ENCODE assay signal across 8 cellular contexts in the genomic region with DNA sequence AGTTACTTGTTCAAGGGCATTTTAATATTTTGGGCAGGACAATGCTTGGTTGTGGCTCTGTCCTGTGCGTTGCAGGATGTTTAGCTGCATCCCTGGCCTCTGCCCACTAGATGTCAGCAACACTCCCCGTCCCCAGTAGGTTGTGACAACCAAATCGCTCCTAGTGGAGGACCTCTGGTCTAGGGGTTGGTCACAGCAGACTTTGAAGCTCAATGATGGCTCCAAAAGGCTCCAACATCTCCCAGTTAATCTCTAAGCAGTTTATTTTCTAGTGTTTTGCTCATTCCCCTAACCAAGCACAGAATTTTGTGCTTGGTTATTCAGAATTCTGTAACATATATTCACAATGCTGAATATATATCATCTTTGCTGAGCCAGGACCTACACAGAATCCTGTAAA.
DNase-seq lines count a peak whose midpoint lies in the region; ATAC-seq and TF ChIP-seq lines count a peak whose summit lies in the region.

No MANE protein-coding gene starts in this region.

- no peak overlapping the region for H3K27ac Mint-ChIP-seq in stimulated activated memory B cell treated with anti-CD40 and anti-IgM and Interleukin-4, amounts not matched to agents 10 μg/mL and 1 μg/mL and 100 μg/mL, for 72 hours

- no peaks in the 10 kb centered on the region for H3K9me3 Mint-ChIP-seq in stimulated activated memory B cell treated with anti-CD40 and anti-IgM and Interleukin-4, amounts not matched to agents 10 μg/mL and 1 μg/mL and 100 μg/mL, for 72 hours

- peak; percentile 90 for TF ChIP-seq CTCF in C4-2B (conservative IDR thresholded peaks at IDR 0.05)

- no peaks in the 10 kb centered on the region for H3K36me3 Mint-ChIP-seq in stimulated activated memory B cell treated with anti-CD40 and anti-IgM and Interleukin-4, amounts not matched to agents 10 μg/mL and 1 μg/mL and 100 μg/mL, for 72 hours

- no peak overlapping the region for H3K4me3 Mint-ChIP-seq in stimulated activated memory B cell treated with anti-CD40 and anti-IgM and Interleukin-4, amounts not matched to agents 10 μg/mL and 1 μg/mL and 100 μg/mL, for 72 hours

- no peak overlapping the region for H3K27ac ChIP-seq in C4-2B

- peaks cover 7% of the 10 kb centered on the region for H3K4me1 Mint-ChIP-seq in stimulated activated memory B cell treated with anti-CD40 and anti-IgM and Interleukin-4, amounts not matched to agents 10 μg/mL and 1 μg/mL and 100 μg/mL, for 72 hours

- DNase-seq in NCI-H226 (peak; percentile 16), dermis blood vessel endothelial cell (peak; percentile 81), medulla oblongata (ENCODE audit: extremely low spot score) (peak; percentile 83)
- peak; percentile 45 for DNase-seq in activated CD4-positive, alpha-beta T cell treated with anti-CD3 and anti-CD28 coated beads for 1 hour

- H3K27me3 Mint-ChIP-seq in stimulated activated memory B cell treated with anti-CD40 and anti-IgM and Interleukin-4, amounts not matched to agents 10 μg/mL and 1 μg/mL and 100 μg/mL, for 72 hours = peaks cover 18% of the 10 kb centered on the region

- ATAC-seq in GM18870 (IDR thresholded peaks at IDR 0.05; ENCODE audit: unreplicated experiment) (peak; percentile 87), HG03095 (IDR thresholded peaks at IDR 0.05; ENCODE audit: unreplicated experiment) (peak; percentile 82)
- ATAC-seq in stimulated activated memory B cell treated with anti-CD40 and anti-IgM and Interleukin-4, amounts not matched to agents 10 μg/mL and 1 μg/mL and 100 μg/mL, for 72 hours = peak; percentile 88

Comparison
In these comparisons a context has a peak if more than half of its experiments do, and no peak if none do; other contexts are left out.
1. DNase-seq: peak in every context shown above with its lines; median percentile 83 in medulla oblongata; 81 in dermis blood vessel endothelial cell; 45 in activated CD4-positive, alpha-beta T cell treated with anti-CD3 and anti-CD28 coated beads for 1 hour; 16 in NCI-H226.